Comparison of ENCODE assay signal across 24 cellular contexts in the genomic region with DNA sequence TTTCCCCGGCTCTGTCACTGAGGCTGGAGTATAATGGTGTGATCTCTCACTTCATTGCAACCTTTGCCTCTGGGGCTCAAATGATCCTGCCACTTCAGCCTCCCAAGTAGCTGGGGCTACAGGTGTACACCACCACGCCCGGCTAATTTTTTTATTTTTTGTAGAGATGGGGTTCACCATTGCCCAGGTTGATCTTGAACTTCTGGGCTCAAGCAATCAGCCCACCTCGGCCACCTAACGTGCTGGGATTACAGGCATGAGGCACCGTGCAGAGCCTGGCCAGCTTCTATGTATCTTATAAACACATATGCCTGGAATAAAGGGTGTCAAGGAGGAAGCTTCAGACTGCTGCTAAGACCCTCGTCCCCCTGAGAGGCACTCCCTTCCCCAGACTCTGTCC. TPM values are rescaled to one million over a fixed set of nuclear protein-coding genes. Genes with fewer than 3 reads are reported as not detected.
DNase-seq lines count a peak whose midpoint lies in the region; ATAC-seq and TF ChIP-seq lines count a peak whose summit lies in the region.
"Had no signal": no experiment of that assay in that cellular context is flagged by ENCODE, and none has a peak within 500 bp of the region (broad histone marks: within the 10 kb centered on the region; RNA-seq: fewer than 3 reads in every experiment).

No MANE protein-coding gene starts in this region.

- no peaks in the 10 kb centered on the region for H3K27me3 ChIP-seq in right lobe of liver

- H3K36me3 ChIP-seq in right lobe of liver, result peaks cover 0 to 7% (median 0%) of the 10 kb centered on the region in 4 donors

- H3K9me3 ChIP-seq in right lobe of liver, result no peaks in the 10 kb centered on the region

- TF ChIP-seq POLR2A in right lobe of liver (IDR thresholded peaks at IDR 0.05), result no peak

- peaks cover 37% of the 10 kb centered on the region for H3K36me3 Mint-ChIP-seq in activated CD4-positive, alpha-beta T cell treated with anti-CD3 and anti-CD28 coated beads, Interleukin-2, amount 10 ng/mL, durations not matched to agents 24 days and 14 days (ENCODE audit: low read depth)
- H3K36me3 Mint-ChIP-seq in natural killer cell treated with Interleukin-12 subunit alpha and Interleukin-12 subunit beta and Interleukin-15 and Interleukin-18, amount 100 ng/mL, for 72 hours, result no peaks in the 10 kb centered on the region
- no peaks in the 10 kb centered on the region for H3K36me3 Mint-ChIP-seq in natural killer cell
- peaks cover 9% of the 10 kb centered on the region for H3K36me3 Mint-ChIP-seq in memory B cell

- TF ChIP-seq CTCF in natural killer cell (IDR thresholded peaks at IDR 0.05), result no peak
- no peak for TF ChIP-seq CTCF in right lobe of liver (IDR thresholded peaks at IDR 0.05)

- peaks cover 0 to 4% (median 0%) of the 10 kb centered on the region in 4 donors for H3K4me1 ChIP-seq in right lobe of liver

- peak overlapping the region; percentile 16 for H3K27ac Mint-ChIP-seq in activated CD4-positive, alpha-beta T cell treated with anti-CD3 and anti-CD28 coated beads, Interleukin-2, amount 10 ng/mL, durations not matched to agents 24 days and 14 days
- peak overlapping the region; percentile 40 to 70 for H3K27ac Mint-ChIP-seq in natural killer cell treated with Interleukin-12 subunit alpha and Interleukin-12 subunit beta and Interleukin-15 and Interleukin-18, amount 100 ng/mL, for 72 hours
- H3K27ac Mint-ChIP-seq in natural killer cell, result no peak overlapping the region
- peak overlapping the region; percentile 75 for H3K27ac Mint-ChIP-seq in memory B cell

- H3K4me3 Mint-ChIP-seq in activated CD4-positive, alpha-beta T cell treated with anti-CD3 and anti-CD28 coated beads, Interleukin-2, amount 10 ng/mL, durations not matched to agents 24 days and 14 days, result no peak overlapping the region
- H3K4me3 Mint-ChIP-seq in natural killer cell treated with Interleukin-12 subunit alpha and Interleukin-12 subunit beta and Interleukin-15 and Interleukin-18, amount 100 ng/mL, for 72 hours, result peak overlapping the region; percentile 11
- H3K4me3 Mint-ChIP-seq in natural killer cell (no peak overlapping the region), memory B cell (no peak overlapping the region)
- H3K4me3 Mint-ChIP-seq: CD8-positive, alpha-beta T cell had no signal

- DNase-seq in activated CD4-positive, alpha-beta T cell treated with anti-CD3 and anti-CD28 coated beads, Interleukin-2, amount 10 ng/mL, durations not matched to agents 24 days and 14 days, result no peak
- DNase-seq in activated CD4-positive, alpha-beta T cell treated with anti-CD3 and anti-CD28 coated beads, Interleukin-2, amount 50 U/mL, for 4 hours, result no peak
- DNase-seq in natural killer cell treated with Interleukin-12 subunit alpha and Interleukin-12 subunit beta and Interleukin-15 and Interleukin-18, amount 100 ng/mL, for 72 hours (ENCODE audit: low spot score), result no peak
- DNase-seq in natural killer cell (no peak), memory B cell (ENCODE audit: low spot score in 2 of 2) (no peak), right lobe of liver (no peak)
- no peak for DNase-seq in activated CD8-positive, alpha-beta memory T cell treated with anti-CD3 and anti-CD28 coated beads, Interleukin-2, amount 50 U/mL, for 4 hours
- DNase-seq in activated naive CD4-positive, alpha-beta T cell treated with Interleukin-2 at 50 U/mL for 16 hours, result no peak
- DNase-seq: AML-193; C1 segment of cervical spinal cord; CD8-positive, alpha-beta T cell; DND-41; H7; MV-4-11; NCI-H1105 treated with DMSO at 0.1 percent for 48 hours; NCI-H2029 treated with DMSO at 0.1 percent for 48 hours; NCI-H226; NCI-H510A treated with DMSO at 0.1 percent for 48 hours; NCI-H748 treated with DMSO at 0.1 percent for 48 hours; SHP77 treated with DMSO at 0.1 percent for 48 hours had no signal

- 84% methylated on average over 5 of the region's 7 CpGs for WGBS in right lobe of liver (ENCODE audit: insufficient coverage, low coverage, low lambda C conversion rate, missing lambda C conversion rate)

- intact Hi-C loops in activated CD4-positive, alpha-beta T cell treated with anti-CD3 and anti-CD28 coated beads, Interleukin-2, amount 10 ng/mL, durations not matched to agents 24 days and 14 days (cut with micrococcal nuclease), result no loop called here
- intact Hi-C loops in natural killer cell (cut with micrococcal nuclease), result no loop called here
- intact Hi-C loops in right lobe of liver (cut with DNase I), result no loop called here

- no peaks in the 10 kb centered on the region for H3K9me3 Mint-ChIP-seq in activated CD4-positive, alpha-beta T cell treated with anti-CD3 and anti-CD28 coated beads, Interleukin-2, amount 10 ng/mL, durations not matched to agents 24 days and 14 days
- no peaks in the 10 kb centered on the region for H3K9me3 Mint-ChIP-seq in natural killer cell treated with Interleukin-12 subunit alpha and Interleukin-12 subunit beta and Interleukin-15 and Interleukin-18, amount 100 ng/mL, for 72 hours
- H3K9me3 Mint-ChIP-seq in natural killer cell, result no peaks in the 10 kb centered on the region
- H3K9me3 Mint-ChIP-seq in memory B cell, result no peaks in the 10 kb centered on the region
- H3K9me3 Mint-ChIP-seq: CD8-positive, alpha-beta T cell; IgD-negative memory B cell had no signal

- H3K4me3 ChIP-seq in right lobe of liver, result no peak overlapping the region

- no peak for ATAC-seq in natural killer cell treated with Interleukin-12 subunit alpha and Interleukin-12 subunit beta and Interleukin-15 and Interleukin-18, amount 100 ng/mL, for 72 hours
- no peak for ATAC-seq in natural killer cell
- no peak for ATAC-seq in memory B cell (ENCODE audit: low read depth)
- no peak for ATAC-seq in right lobe of liver
- ATAC-seq: CD8-positive, alpha-beta T cell had no signal

- no peaks in the 10 kb centered on the region for H3K27me3 Mint-ChIP-seq in activated CD4-positive, alpha-beta T cell treated with anti-CD3 and anti-CD28 coated beads, Interleukin-2, amount 10 ng/mL, durations not matched to agents 24 days and 14 days
- no peaks in the 10 kb centered on the region for H3K27me3 Mint-ChIP-seq in natural killer cell treated with Interleukin-12 subunit alpha and Interleukin-12 subunit beta and Interleukin-15 and Interleukin-18, amount 100 ng/mL, for 72 hours
- no peaks in the 10 kb centered on the region for H3K27me3 Mint-ChIP-seq in natural killer cell (ENCODE audit: low read depth in 2 of 2)
- H3K27me3 Mint-ChIP-seq in memory B cell, result no peaks in the 10 kb centered on the region
- H3K27me3 Mint-ChIP-seq: IgD-negative memory B cell had no signal

- no peak overlapping the region for H3K27ac ChIP-seq in right lobe of liver
- H3K27ac ChIP-seq: RWPE1 had no signal

- peaks cover 37% of the 10 kb centered on the region for H3K4me1 Mint-ChIP-seq in activated CD4-positive, alpha-beta T cell treated with anti-CD3 and anti-CD28 coated beads, Interleukin-2, amount 10 ng/mL, durations not matched to agents 24 days and 14 days
- H3K4me1 Mint-ChIP-seq in natural killer cell treated with Interleukin-12 subunit alpha and Interleukin-12 subunit beta and Interleukin-15 and Interleukin-18, amount 100 ng/mL, for 72 hours (ENCODE audit: low read depth in 2 of 2), result peaks cover 27 to 30% of the 10 kb centered on the region in 2 donors
- peaks cover 8 to 19% of the 10 kb centered on the region in 2 donors for H3K4me1 Mint-ChIP-seq in natural killer cell
- peaks cover 7% of the 10 kb centered on the region for H3K4me1 Mint-ChIP-seq in memory B cell

RNA-seq across cellular contexts. Expression of a gene that starts 4.2 kb away (rescaled TPM):
- 38.1 and 39.9 TPM in 2 replicates for total RNA-seq in activated CD4-positive, alpha-beta T cell treated with anti-CD3 and anti-CD28 coated beads, Interleukin-2, amount 10 ng/mL, durations not matched to agents 24 days and 14 days
- 10 to 100 TPM; 23.9 to 51.3 TPM for total RNA-seq in natural killer cell treated with Interleukin-12 subunit alpha and Interleukin-12 subunit beta and Interleukin-15 and Interleukin-18, amount 100 ng/mL, for 72 hours
- 10 to 100 TPM; 16.3 to 26.6 (median 21.4) TPM for total RNA-seq in natural killer cell
- total RNA-seq in right lobe of liver, result 1 to 10 TPM; 2.2 to 3.6 (median 2.5) TPM

RNA-seq across cellular contexts. Expression of a gene that starts 21.8 kb away (rescaled TPM):
- total RNA-seq in activated CD4-positive, alpha-beta T cell treated with anti-CD3 and anti-CD28 coated beads, Interleukin-2, amount 10 ng/mL, durations not matched to agents 24 days and 14 days, result not detected in 2 replicates
- not detected for total RNA-seq in natural killer cell treated with Interleukin-12 subunit alpha and Interleukin-12 subunit beta and Interleukin-15 and Interleukin-18, amount 100 ng/mL, for 72 hours
- total RNA-seq in natural killer cell, result not detected
- total RNA-seq in right lobe of liver, result under 1 TPM in 2 of 6 experiments, not detected in 4; 0.46 to 0.50 TPM
- total RNA-seq: A172; CD8-positive, alpha-beta T cell; H7; M059J had no signal

RNA-seq across cellular contexts. Expression of a gene that starts 56.0 kb away (rescaled TPM):
- total RNA-seq in activated CD4-positive, alpha-beta T cell treated with anti-CD3 and anti-CD28 coated beads, Interleukin-2, amount 10 ng/mL, durations not matched to agents 24 days and 14 days, result 32.8 and 37.8 TPM in 2 replicates
- 10 to 100 TPM; 35.7 to 48.9 TPM for total RNA-seq in natural killer cell treated with Interleukin-12 subunit alpha and Interleukin-12 subunit beta and Interleukin-15 and Interleukin-18, amount 100 ng/mL, for 72 hours
- total RNA-seq in natural killer cell (10 to 100 TPM; 10.6 to 21.8 (median 20.5) TPM), right lobe of liver (10 to 100 TPM in 5 of 6 experiments, 1 to 10 TPM in 1; 9.4 to 19.2 (median 13.5) TPM)

RNA-seq across cellular contexts. Expression of a gene that starts 56.9 kb away (rescaled TPM):
- 57.0 and 60.2 TPM in 2 replicates for total RNA-seq in activated CD4-positive, alpha-beta T cell treated with anti-CD3 and anti-CD28 coated beads, Interleukin-2, amount 10 ng/mL, durations not matched to agents 24 days and 14 days
- 10 to 100 TPM; 35.8 to 76.7 TPM for total RNA-seq in natural killer cell treated with Interleukin-12 subunit alpha and Interleukin-12 subunit beta and Interleukin-15 and Interleukin-18, amount 100 ng/mL, for 72 hours
- total RNA-seq in natural killer cell (1 to 10 TPM in 1 of 3 donors, under 1 TPM in 2; 0.56 to 1.3 (median 0.72) TPM), right lobe of liver (1 to 10 TPM in 2 of 6 experiments, under 1 TPM in 4; 0.27 to 8.8 (median 0.56) TPM)

Comparison
In these comparisons a context has a peak if more than half of its experiments do, and no peak if none do; other contexts are left out.
1. H3K27ac Mint-ChIP-seq: peak in activated CD4-positive, alpha-beta T cell treated with anti-CD3 and anti-CD28 coated beads, Interleukin-2, amount 10 ng/mL, durations not matched to agents 24 days and 14 days (single experiment), natural killer cell treated with Interleukin-12 subunit alpha and Interleukin-12 subunit beta and Interleukin-15 and Interleukin-18, amount 100 ng/mL, for 72 hours (2 of 2) and memory B cell (single experiment); none in natural killer cell (0 of 2).